9 cellular contexts compared by ENCODE assay signal in genomic region chr18:58186258-58186948, GRCh38.
DNase-seq lines count a peak whose midpoint lies in the region; ATAC-seq, FAIRE-seq and TF ChIP-seq lines count a peak whose summit lies in the region.
"Had no signal": no experiment of that assay in that cellular context is flagged by ENCODE, and none has a peak within 500 bp of the region (broad histone marks: within the 10 kb centered on the region; RNA-seq: fewer than 3 reads in every experiment).

No MANE protein-coding gene starts in this region.

- peaks cover 47% of the 10 kb centered on the region for H3K4me1 ChIP-seq in A549

- POLR2A ChIA-PET in A549 (lab: Yijun Ruan, JAX), result interaction anchor here (0.9 to 1.1 kb wide), 2 partner anchors 35 to 38 kb away, joined by 3 to 5 read pairs; no protein-coding TSS in a partner anchor

- in situ Hi-C loops in brain microvascular endothelial cell (cut with HindIII; ENCODE audit: low pct_ligation_motif_present, low sequenced_read_pairs), result no loop called here

- no peaks in the 10 kb centered on the region for H3K9me3 ChIP-seq in A549

- H3K27ac ChIP-seq in A549, result peak overlapping the region; percentile 52 to 80
- H3K27ac ChIP-seq in brain microvascular endothelial cell, result peak overlapping the region; percentile 74

- FAIRE-seq in A549 (lab: Jason Lieb, UNC), result no peak

- no peak for TF ChIP-seq EP300 in A549 (IDR thresholded peaks at IDR 0.05)

- whole genome bisulfite sequencing in A549 (ENCODE audit: missing lambda C conversion rate), result 20% methylated on average over 6 of the region's 6 CpGs

- H3K4me2 ChIP-seq in A549, result peak overlapping the region; percentile 77

- peak; percentile 86 to 93 for ATAC-seq in A549

- H3K36me3 ChIP-seq in brain microvascular endothelial cell (replicated peaks), result no peaks in the 10 kb centered on the region

- CTCF ChIA-PET in A549 (lab: Yijun Ruan, JAX), result interaction anchor here (0.8 to 1.1 kb wide), 4 partner anchors 15 to 185 kb away, joined by 3 to 5 read pairs (median 4); no protein-coding TSS in a partner anchor

- H3K27me3 ChIP-seq in brain microvascular endothelial cell (replicated peaks), result no peaks in the 10 kb centered on the region

- peak in 1 of 2 experiments; percentile 62 for DNase-seq in A549 (ENCODE audit: low read depth in 1 of 2, low spot score in 1 of 2)
- DNase-seq in HS-27A (ENCODE audit: low read depth), result peak; percentile 77
- peak; percentile 91 for DNase-seq in brain microvascular endothelial cell
- peak; percentile 63 for DNase-seq in left kidney (ENCODE audit: low read depth, low spot score)
- DNase-seq in activated naive CD4-positive, alpha-beta T cell treated with anti-CD3 and anti-CD28 coated beads, Interleukin-2, amount 50 U/mL, for 16 hours, result no peak
- DNase-seq in SKM-1 (lab: John Stamatoyannopoulos, UW; ENCODE audit: unreplicated experiment), result no peak
- DNase-seq in NK-92 (lab: John Stamatoyannopoulos, UW; ENCODE audit: unreplicated experiment), result no peak
- no peak for DNase-seq in HuH-7 (ENCODE audit: low spot score)
- DNase-seq: NCI-H2081 treated with DMSO at 0.1 percent for 48 hours had no signal

- TF ChIP-seq POLR2A in A549 (IDR thresholded peaks at IDR 0.05; ENCODE audit: low read length), result no peak

- no peak overlapping the region for H3K4me3 ChIP-seq in A549
- H3K4me3 ChIP-seq in brain microvascular endothelial cell (ENCODE audit: low read depth, low read length), result no peak overlapping the region

- TF ChIP-seq CTCF in A549 (IDR thresholded peaks at IDR 0.05) (no peak), brain microvascular endothelial cell (IDR thresholded peaks at IDR 0.05; ENCODE audit: low read depth, low read length, missing control alignments) (no peak)

- TF ChIP-seq RAD21 in A549 (conservative IDR thresholded peaks at IDR 0.05 in 1 of 2, IDR thresholded peaks at IDR 0.05 in 1 of 2), result no peak

TF ChIP-seq in A549, 52 proteins besides CTCF, POLR2A, EP300 and RAD21:
- TF ChIP-seq NPAS2 (CRISPR knock-in tag; IDR thresholded peaks at IDR 0.05; ENCODE audit: borderline replicate concordance), result no peak
- TF ChIP-seq NFE2L2 (conservative IDR thresholded peaks at IDR 0.05; ENCODE audit: low read length), result no peak
- TF ChIP-seq TFCP2L1 (CRISPR knock-in tag; IDR thresholded peaks at IDR 0.05), result no peak
- no peak for TF ChIP-seq NR3C1 (IDR thresholded peaks at IDR 0.05)
- no peak for TF ChIP-seq CBX8 (IDR thresholded peaks at IDR 0.05)
- TF ChIP-seq POLR2AphosphoS2 (conservative IDR thresholded peaks at IDR 0.05; ENCODE audit: low read length), result no peak
- TF ChIP-seq, protein P1, sequence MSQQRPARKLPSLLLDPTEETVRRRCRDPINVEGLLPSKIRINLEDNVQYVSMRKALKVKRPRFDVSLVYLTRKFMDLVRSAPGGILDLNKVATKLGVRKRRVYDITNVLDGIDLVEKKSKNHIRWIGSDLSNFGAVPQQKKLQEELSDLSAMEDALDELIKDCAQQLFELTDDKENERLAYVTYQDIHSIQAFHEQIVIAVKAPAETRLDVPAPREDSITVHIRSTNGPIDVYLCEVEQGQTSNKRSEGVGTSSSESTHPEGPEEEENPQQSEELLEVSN (IDR thresholded peaks at IDR 0.05; ENCODE audit: borderline replicate concordance, low read depth), result no peak
- TF ChIP-seq FOSL2 (IDR thresholded peaks at IDR 0.05), result 0 out of 2 replicates have a peak, but pooled peaks have one; percentile 16
- peak; percentile 21 for TF ChIP-seq FOSL2 (CRISPR knock-in tag; IDR thresholded peaks at IDR 0.05)
TF ChIP-seq in A549: peak in this region for 1.

Comparison
In these comparisons a context has a peak if more than half of its experiments do, and no peak if none do; other contexts are left out.
1. DNase-seq: peak in HS-27A (single experiment), brain microvascular endothelial cell (single experiment) and left kidney (single experiment); none in activated naive CD4-positive, alpha-beta T cell treated with anti-CD3 and anti-CD28 coated beads, Interleukin-2, amount 50 U/mL, for 16 hours (single experiment), SKM-1 (single experiment), NK-92 (single experiment) and HuH-7 (single experiment).